In genomic region chr15:75065467-75065850, GRCh38 we compare ENCODE assay signal across 1 cellular context.
TF ChIP-seq lines count a peak whose summit lies in the region.

No MANE protein-coding gene starts in this region.

TF ChIP-seq in HepG2, 621 proteins besides CTCF, POLR2A, EP300 and RAD21 (continued from another document and continues in another):
- TF ChIP-seq DPF2 (CRISPR knock-in tag; IDR thresholded peaks at IDR 0.05; ENCODE audit: borderline replicate concordance, low read depth), result peak; percentile 52; the same call in 1 of the 2 replicates
- TF ChIP-seq KDM3A (CRISPR knock-in tag; IDR thresholded peaks at IDR 0.05; ENCODE audit: low read depth), result 0 out of 2 replicates have a peak, but pooled peaks have one; percentile 38
- 0 out of 2 replicates have a peak, but pooled peaks have one; percentile 5 for TF ChIP-seq PITX1 (CRISPR knock-in tag; IDR thresholded peaks at IDR 0.05)
- TF ChIP-seq, protein P1, sequence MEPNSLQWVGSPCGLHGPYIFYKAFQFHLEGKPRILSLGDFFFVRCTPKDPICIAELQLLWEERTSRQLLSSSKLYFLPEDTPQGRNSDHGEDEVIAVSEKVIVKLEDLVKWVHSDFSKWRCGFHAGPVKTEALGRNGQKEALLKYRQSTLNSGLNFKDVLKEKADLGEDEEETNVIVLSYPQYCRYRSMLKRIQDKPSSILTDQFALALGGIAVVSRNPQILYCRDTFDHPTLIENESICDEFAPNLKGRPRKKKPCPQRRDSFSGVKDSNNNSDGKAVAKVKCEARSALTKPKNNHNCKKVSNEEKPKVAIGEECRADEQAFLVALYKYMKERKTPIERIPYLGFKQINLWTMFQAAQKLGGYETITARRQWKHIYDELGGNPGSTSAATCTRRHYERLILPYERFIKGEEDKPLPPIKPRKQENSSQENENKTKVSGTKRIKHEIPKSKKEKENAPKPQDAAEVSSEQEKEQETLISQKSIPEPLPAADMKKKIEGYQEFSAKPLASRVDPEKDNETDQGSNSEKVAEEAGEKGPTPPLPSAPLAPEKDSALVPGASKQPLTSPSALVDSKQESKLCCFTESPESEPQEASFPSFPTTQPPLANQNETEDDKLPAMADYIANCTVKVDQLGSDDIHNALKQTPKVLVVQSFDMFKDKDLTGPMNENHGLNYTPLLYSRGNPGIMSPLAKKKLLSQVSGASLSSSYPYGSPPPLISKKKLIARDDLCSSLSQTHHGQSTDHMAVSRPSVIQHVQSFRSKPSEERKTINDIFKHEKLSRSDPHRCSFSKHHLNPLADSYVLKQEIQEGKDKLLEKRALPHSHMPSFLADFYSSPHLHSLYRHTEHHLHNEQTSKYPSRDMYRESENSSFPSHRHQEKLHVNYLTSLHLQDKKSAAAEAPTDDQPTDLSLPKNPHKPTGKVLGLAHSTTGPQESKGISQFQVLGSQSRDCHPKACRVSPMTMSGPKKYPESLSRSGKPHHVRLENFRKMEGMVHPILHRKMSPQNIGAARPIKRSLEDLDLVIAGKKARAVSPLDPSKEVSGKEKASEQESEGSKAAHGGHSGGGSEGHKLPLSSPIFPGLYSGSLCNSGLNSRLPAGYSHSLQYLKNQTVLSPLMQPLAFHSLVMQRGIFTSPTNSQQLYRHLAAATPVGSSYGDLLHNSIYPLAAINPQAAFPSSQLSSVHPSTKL (CRISPR knock-in tag; IDR thresholded peaks at IDR 0.05), result peak; percentile 70
- TF ChIP-seq, protein P2, sequence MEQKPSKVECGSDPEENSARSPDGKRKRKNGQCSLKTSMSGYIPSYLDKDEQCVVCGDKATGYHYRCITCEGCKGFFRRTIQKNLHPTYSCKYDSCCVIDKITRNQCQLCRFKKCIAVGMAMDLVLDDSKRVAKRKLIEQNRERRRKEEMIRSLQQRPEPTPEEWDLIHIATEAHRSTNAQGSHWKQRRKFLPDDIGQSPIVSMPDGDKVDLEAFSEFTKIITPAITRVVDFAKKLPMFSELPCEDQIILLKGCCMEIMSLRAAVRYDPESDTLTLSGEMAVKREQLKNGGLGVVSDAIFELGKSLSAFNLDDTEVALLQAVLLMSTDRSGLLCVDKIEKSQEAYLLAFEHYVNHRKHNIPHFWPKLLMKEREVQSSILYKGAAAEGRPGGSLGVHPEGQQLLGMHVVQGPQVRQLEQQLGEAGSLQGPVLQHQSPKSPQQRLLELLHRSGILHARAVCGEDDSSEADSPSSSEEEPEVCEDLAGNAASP (CRISPR knock-in tag; IDR thresholded peaks at IDR 0.05; ENCODE audit: borderline replicate concordance), result peak; percentile 28; the same call in 1 of the 2 replicates
- 0 out of 2 replicates have a peak, but pooled peaks have one; percentile 58 for TF ChIP-seq ZNF124 (CRISPR knock-in tag; IDR thresholded peaks at IDR 0.05)
- peak; percentile 38 for TF ChIP-seq ZNF18 (CRISPR knock-in tag; IDR thresholded peaks at IDR 0.05; ENCODE audit: insufficient replicate concordance)
- TF ChIP-seq ZBTB43 (CRISPR knock-in tag; conservative IDR thresholded peaks at IDR 0.05), result peak; percentile 67
- TF ChIP-seq, protein P3, sequence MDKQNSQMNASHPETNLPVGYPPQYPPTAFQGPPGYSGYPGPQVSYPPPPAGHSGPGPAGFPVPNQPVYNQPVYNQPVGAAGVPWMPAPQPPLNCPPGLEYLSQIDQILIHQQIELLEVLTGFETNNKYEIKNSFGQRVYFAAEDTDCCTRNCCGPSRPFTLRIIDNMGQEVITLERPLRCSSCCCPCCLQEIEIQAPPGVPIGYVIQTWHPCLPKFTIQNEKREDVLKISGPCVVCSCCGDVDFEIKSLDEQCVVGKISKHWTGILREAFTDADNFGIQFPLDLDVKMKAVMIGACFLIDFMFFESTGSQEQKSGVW (CRISPR knock-in tag; IDR thresholded peaks at IDR 0.05; ENCODE audit: borderline replicate concordance), result no peak
- TF ChIP-seq ZFX (CRISPR knock-in tag; IDR thresholded peaks at IDR 0.05; ENCODE audit: low read depth), result peak; percentile 43; the same call in 1 of the 2 replicates
- TF ChIP-seq MYC (CRISPR knock-in tag; IDR thresholded peaks at IDR 0.05; ENCODE audit: borderline replicate concordance), result peak; percentile 22; the same call in 1 of the 2 replicates
- TF ChIP-seq NR2F1 (CRISPR knock-in tag; IDR thresholded peaks at IDR 0.05), result peak in 1 of 2 experiments; percentile 25; a peak in 1 of 4 replicates
- TF ChIP-seq TGIF2 (CRISPR knock-in tag; IDR thresholded peaks at IDR 0.05), result no peak
- TF ChIP-seq, protein P4, sequence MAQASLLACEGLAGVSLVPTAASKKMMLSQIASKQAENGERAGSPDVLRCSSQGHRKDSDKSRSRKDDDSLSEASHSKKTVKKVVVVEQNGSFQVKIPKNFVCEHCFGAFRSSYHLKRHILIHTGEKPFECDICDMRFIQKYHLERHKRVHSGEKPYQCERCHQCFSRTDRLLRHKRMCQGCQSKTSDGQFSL (CRISPR knock-in tag; IDR thresholded peaks at IDR 0.05), result peak; percentile 78; the same call in 1 of the 2 replicates
- peak; percentile 31; the same call in 1 of the 2 replicates for TF ChIP-seq KAT8 (CRISPR knock-in tag; IDR thresholded peaks at IDR 0.05)
- peak; percentile 13; the same call in 1 of the 2 replicates for TF ChIP-seq CEBPB (IDR thresholded peaks at IDR 0.05; ENCODE audit: borderline replicate concordance, low read depth, low read length)
- TF ChIP-seq ZNF362 (CRISPR knock-in tag; IDR thresholded peaks at IDR 0.05; ENCODE audit: borderline replicate concordance), result peak; percentile 93
- TF ChIP-seq SIX4 (CRISPR knock-in tag; IDR thresholded peaks at IDR 0.05), result peak; percentile 19; the same call in 1 of the 2 replicates
- no peak for TF ChIP-seq CREB1 (IDR thresholded peaks at IDR 0.05)
- 0 out of 2 replicates have a peak, but pooled peaks have one; percentile 18 for TF ChIP-seq CREB1 (CRISPR knock-in tag; IDR thresholded peaks at IDR 0.05)
- TF ChIP-seq GMEB2 (CRISPR knock-in tag; IDR thresholded peaks at IDR 0.05; ENCODE audit: low read depth), result no peak
- no peak for TF ChIP-seq SOX13 (IDR thresholded peaks at IDR 0.05)
- peak in 1 of 2 experiments; percentile 57; a peak in 2 of 4 replicates for TF ChIP-seq SOX13 (CRISPR knock-in tag; conservative IDR thresholded peaks at IDR 0.05 in 1 of 2, IDR thresholded peaks at IDR 0.05 in 1 of 2)
- TF ChIP-seq HIVEP1 (CRISPR knock-in tag; IDR thresholded peaks at IDR 0.05), result no peak
- TF ChIP-seq, protein P5, sequence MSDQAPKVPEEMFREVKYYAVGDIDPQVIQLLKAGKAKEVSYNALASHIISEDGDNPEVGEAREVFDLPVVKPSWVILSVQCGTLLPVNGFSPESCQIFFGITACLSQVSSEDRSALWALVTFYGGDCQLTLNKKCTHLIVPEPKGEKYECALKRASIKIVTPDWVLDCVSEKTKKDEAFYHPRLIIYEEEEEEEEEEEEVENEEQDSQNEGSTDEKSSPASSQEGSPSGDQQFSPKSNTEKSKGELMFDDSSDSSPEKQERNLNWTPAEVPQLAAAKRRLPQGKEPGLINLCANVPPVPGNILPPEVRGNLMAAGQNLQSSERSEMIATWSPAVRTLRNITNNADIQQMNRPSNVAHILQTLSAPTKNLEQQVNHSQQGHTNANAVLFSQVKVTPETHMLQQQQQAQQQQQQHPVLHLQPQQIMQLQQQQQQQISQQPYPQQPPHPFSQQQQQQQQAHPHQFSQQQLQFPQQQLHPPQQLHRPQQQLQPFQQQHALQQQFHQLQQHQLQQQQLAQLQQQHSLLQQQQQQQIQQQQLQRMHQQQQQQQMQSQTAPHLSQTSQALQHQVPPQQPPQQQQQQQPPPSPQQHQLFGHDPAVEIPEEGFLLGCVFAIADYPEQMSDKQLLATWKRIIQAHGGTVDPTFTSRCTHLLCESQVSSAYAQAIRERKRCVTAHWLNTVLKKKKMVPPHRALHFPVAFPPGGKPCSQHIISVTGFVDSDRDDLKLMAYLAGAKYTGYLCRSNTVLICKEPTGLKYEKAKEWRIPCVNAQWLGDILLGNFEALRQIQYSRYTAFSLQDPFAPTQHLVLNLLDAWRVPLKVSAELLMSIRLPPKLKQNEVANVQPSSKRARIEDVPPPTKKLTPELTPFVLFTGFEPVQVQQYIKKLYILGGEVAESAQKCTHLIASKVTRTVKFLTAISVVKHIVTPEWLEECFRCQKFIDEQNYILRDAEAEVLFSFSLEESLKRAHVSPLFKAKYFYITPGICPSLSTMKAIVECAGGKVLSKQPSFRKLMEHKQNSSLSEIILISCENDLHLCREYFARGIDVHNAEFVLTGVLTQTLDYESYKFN (CRISPR knock-in tag; conservative IDR thresholded peaks at IDR 0.05), result peak; percentile 83
- TF ChIP-seq ZNF20 (CRISPR knock-in tag; IDR thresholded peaks at IDR 0.05), result no peak
- no peak for TF ChIP-seq ZSCAN31 (CRISPR knock-in tag; IDR thresholded peaks at IDR 0.05; ENCODE audit: low read depth)
- TF ChIP-seq SNAPC4 (CRISPR knock-in tag; IDR thresholded peaks at IDR 0.05), result no peak
- peak; percentile 48; the same call in 1 of the 2 replicates for TF ChIP-seq MAX (IDR thresholded peaks at IDR 0.05)
- TF ChIP-seq ARNTL (CRISPR knock-in tag; IDR thresholded peaks at IDR 0.05), result 0 out of 2 replicates have a peak, but pooled peaks have one; percentile 29
- TF ChIP-seq HMG20B (CRISPR knock-in tag; conservative IDR thresholded peaks at IDR 0.05), result 0 out of 2 replicates have a peak, but pooled peaks have one; percentile 20
- TF ChIP-seq HDAC1 (CRISPR knock-in tag; IDR thresholded peaks at IDR 0.05), result peak; percentile 62; the same call in 1 of the 2 replicates
